8 cellular contexts compared by ENCODE assay signal in the genomic region with DNA sequence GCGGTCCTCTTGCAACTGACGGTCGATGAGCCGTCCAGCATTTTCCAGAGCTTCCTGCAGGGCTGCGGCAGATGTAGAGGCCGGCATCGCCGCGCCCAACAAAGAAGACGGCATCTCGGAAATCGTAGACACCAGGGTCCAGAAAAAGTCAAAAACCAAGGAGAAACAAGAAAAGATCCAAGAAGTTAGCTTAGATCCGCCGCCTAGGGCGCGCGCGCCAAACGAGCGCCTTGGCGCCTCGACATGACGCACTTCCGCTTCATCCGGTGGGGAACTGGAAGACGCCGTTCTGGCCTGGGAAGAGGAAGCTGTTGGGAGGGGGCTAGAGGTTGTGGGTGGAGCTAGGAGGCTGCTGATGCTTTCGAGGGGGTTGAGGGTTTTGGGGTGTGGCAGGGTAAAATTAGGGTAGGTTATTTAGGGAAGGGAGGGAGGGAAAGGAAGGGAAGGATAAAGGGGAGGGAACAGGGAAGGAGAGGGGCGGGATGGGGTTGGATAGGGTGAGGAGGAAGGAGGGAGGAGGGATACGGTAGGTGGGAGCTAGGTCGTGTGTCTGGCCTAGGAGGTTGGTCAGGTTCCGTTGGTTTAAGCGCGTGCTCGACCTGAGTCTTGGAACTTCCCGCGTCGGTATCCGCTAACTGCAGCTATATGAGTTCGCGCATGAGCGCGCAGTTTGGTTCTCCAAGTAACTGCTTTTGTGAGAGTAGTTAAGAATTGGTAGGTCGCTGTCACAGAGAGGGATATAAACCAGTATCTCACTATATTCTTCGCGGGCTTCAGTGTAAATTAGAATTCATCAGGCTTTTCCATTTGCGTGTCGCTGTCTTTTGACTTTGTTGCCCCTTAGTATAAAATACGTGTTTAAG. TPM values are rescaled to one million over a fixed set of nuclear protein-coding genes. Genes with fewer than 3 reads are reported as not detected.
DNase-seq lines count a peak whose midpoint lies in the region; ATAC-seq and TF ChIP-seq lines count a peak whose summit lies in the region.

Gene NUP155, minus strand, starts transcription at position 243 of the 863 bp plus-strand sequence. Its CDS starts 129 bp downstream, at position 114.

- no peaks in the 10 kb centered on the region for H3K9me3 Mint-ChIP-seq in dendritic cell treated with granulocyte-macrophage colony-stimulating factor and Interleukin-4, amounts not matched to agents 40 ng/mL and 50 ng/mL, for 4 days

- H3K27me3 ChIP-seq in left lung = no peaks in the 10 kb centered on the region

- no peaks in the 10 kb centered on the region for H3K36me3 ChIP-seq in left lung

- intact Hi-C loops in dendritic cell treated with granulocyte-macrophage colony-stimulating factor and Interleukin-4, amounts not matched to agents 40 ng/mL and 50 ng/mL, for 4 days (cut with micrococcal nuclease) = loop anchor here (1.0 to 10.0 kb wide), 4 partner anchors 8 to 1894 kb away; partner anchors contain the start of genes LMBRD2, SKP2 and WDR70
- intact Hi-C loops in left lung (cut with DNase I) = no loop called here

- peaks cover 27% of the 10 kb centered on the region for H3K4me1 Mint-ChIP-seq in dendritic cell treated with granulocyte-macrophage colony-stimulating factor and Interleukin-4, amounts not matched to agents 40 ng/mL and 50 ng/mL, for 4 days (ENCODE audit: low read depth)

- no peaks in the 10 kb centered on the region for H3K9me3 ChIP-seq in left lung

- H3K27me3 Mint-ChIP-seq in dendritic cell treated with granulocyte-macrophage colony-stimulating factor and Interleukin-4, amounts not matched to agents 40 ng/mL and 50 ng/mL, for 4 days = no peaks in the 10 kb centered on the region

- TF ChIP-seq CTCF in left lung (IDR thresholded peaks at IDR 0.05) = no peak

- H3K36me3 Mint-ChIP-seq in dendritic cell treated with granulocyte-macrophage colony-stimulating factor and Interleukin-4, amounts not matched to agents 40 ng/mL and 50 ng/mL, for 4 days (ENCODE audit: low read depth) = peaks cover 22% of the 10 kb centered on the region

- peak; percentile 94 for ATAC-seq in GM19351 (IDR thresholded peaks at IDR 0.05; ENCODE audit: unreplicated experiment)
- peak; percentile 89 for ATAC-seq in HG03521 (IDR thresholded peaks at IDR 0.05; ENCODE audit: unreplicated experiment)
- ATAC-seq in left lung = peak; percentile 97

- peak within 1 kb of the TSS; percentile 75 to 78 for H3K27ac ChIP-seq in left lung

- H3K4me1 ChIP-seq in left lung = peaks cover 17 to 35% of the 10 kb centered on the region in 2 donors

- peak within 1 kb of the TSS; percentile 89 to 95 for H3K4me3 ChIP-seq in left lung

- H3K27ac Mint-ChIP-seq in dendritic cell treated with granulocyte-macrophage colony-stimulating factor and Interleukin-4, amounts not matched to agents 40 ng/mL and 50 ng/mL, for 4 days = peak within 1 kb of the TSS; percentile 95

- peak within 1 kb of the TSS; percentile 100 for H3K4me3 Mint-ChIP-seq in dendritic cell treated with granulocyte-macrophage colony-stimulating factor and Interleukin-4, amounts not matched to agents 40 ng/mL and 50 ng/mL, for 4 days

- DNase-seq in C1 segment of cervical spinal cord (lab: John Stamatoyannopoulos, UW) = peak; percentile 41 to 97 (median 90)
- DNase-seq in NCI-H748 (lab: John Stamatoyannopoulos, UW; ENCODE audit: unreplicated experiment) = peak; percentile 100
- peak; percentile 86 for DNase-seq in activated CD4-positive, alpha-beta T cell treated with anti-CD3 and anti-CD28 coated beads, Interleukin-2, amount 50 U/mL, for 1 hour
- DNase-seq in left lung = peak; percentile 95 to 96
- DNase-seq in stimulated activated CD4-positive, alpha-beta T cell treated with anti-CD3 and anti-CD28 coated beads, Interleukin-2, amount 100 ng/mL, for 48 hours = peak; percentile 78 to 86

RNA-seq across cellular contexts. Expression of gene NUP155, which starts in this region (rescaled TPM):
- total RNA-seq in left lung = 10 to 100 TPM; 21.7 to 25.9 TPM

Comparison
In these comparisons a context has a peak if more than half of its experiments do, and no peak if none do; other contexts are left out.
1. Peak in every context shown above with its lines: DNase-seq, ATAC-seq, H3K4me3 ChIP-seq and H3K27ac ChIP-seq.